ENCODE assay signal across 8 cellular contexts in the genomic region with DNA sequence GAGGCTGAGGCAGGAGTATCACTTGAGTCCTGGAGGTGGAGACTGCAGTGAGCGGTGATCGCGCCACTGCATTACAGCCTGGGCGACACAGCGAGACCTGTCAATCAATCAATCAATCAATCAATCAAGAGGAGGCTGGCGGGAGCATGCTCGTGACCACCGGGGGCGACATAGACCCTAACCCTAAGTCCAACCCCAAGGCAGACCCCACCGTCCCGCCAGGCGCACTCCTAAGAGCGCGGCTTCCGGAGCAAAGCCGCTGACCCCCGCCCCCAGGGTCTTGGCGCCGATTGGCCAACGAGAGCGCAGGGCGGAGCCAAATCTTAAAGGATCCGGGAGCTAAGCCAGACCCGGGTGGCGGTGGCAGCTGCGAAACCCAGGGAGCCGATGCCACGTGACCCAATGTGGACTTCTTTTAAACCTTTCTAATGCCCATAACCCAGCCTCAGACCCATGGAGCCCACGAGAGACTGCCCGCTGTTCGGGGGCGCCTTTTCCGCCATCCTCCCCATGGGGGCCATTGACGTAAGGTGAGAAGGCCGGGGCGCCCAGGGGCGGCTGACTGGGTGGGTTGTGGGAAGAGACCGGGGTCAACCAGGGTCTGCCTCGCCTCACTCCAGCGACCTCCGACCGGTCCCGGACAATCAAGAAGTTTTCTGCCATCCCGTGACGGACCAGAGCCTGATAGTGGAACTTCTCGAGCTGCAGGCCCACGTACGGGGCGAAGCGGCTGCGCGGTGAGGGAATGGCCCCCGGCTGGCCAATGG. TPM values are rescaled to one million over a fixed set of nuclear protein-coding genes. Genes with fewer than 3 reads are reported as not detected.
A peak's percentile ranks its signal among the peaks of the same experiment; 100 is the strongest.
DNase-seq lines count a peak whose midpoint lies in the region; ATAC-seq and TF ChIP-seq lines count a peak whose summit lies in the region.

A gene with protein sequence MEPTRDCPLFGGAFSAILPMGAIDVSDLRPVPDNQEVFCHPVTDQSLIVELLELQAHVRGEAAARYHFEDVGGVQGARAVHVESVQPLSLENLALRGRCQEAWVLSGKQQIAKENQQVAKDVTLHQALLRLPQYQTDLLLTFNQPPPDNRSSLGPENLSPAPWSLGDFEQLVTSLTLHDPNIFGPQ (plus strand): TSS at position 335 of the 767 bp plus-strand sequence. CDS start 119 bp downstream, at position 454.

- H3K36me3 Mint-ChIP-seq in activated CD4-positive, alpha-beta T cell treated with anti-CD3 and anti-CD28 coated beads, Interleukin-2, amount 10 ng/mL, durations not matched to agents 24 days and 14 days (ENCODE audit: low read depth) = peaks cover 6% of the 10 kb centered on the region

- intact Hi-C loops in activated CD4-positive, alpha-beta T cell treated with anti-CD3 and anti-CD28 coated beads, Interleukin-2, amount 10 ng/mL, durations not matched to agents 24 days and 14 days (cut with micrococcal nuclease) = loop anchor here (1.0 to 10.0 kb wide), 4 partner anchors 39 to 354 kb away; a partner anchor contains a TSS

- H3K4me3 Mint-ChIP-seq in activated CD4-positive, alpha-beta T cell treated with anti-CD3 and anti-CD28 coated beads, Interleukin-2, amount 10 ng/mL, durations not matched to agents 24 days and 14 days = peak within 1 kb of the TSS; percentile 99

- peak within 1 kb of the TSS; percentile 95 to 96 for H3K27ac ChIP-seq in coronary artery

- peak within 1 kb of the TSS; percentile 96 for H3K27ac Mint-ChIP-seq in activated CD4-positive, alpha-beta T cell treated with anti-CD3 and anti-CD28 coated beads, Interleukin-2, amount 10 ng/mL, durations not matched to agents 24 days and 14 days

- H3K4me1 Mint-ChIP-seq in activated CD4-positive, alpha-beta T cell treated with anti-CD3 and anti-CD28 coated beads, Interleukin-2, amount 10 ng/mL, durations not matched to agents 24 days and 14 days = peaks cover 37% of the 10 kb centered on the region

- H3K4me3 ChIP-seq in coronary artery = peak within 1 kb of the TSS; percentile 82

- ATAC-seq in GM18907 (IDR thresholded peaks at IDR 0.05; ENCODE audit: unreplicated experiment) = peak; percentile 80
- ATAC-seq in HG03280 (IDR thresholded peaks at IDR 0.05; ENCODE audit: unreplicated experiment) = peak; percentile 87

- H3K27me3 Mint-ChIP-seq in activated CD4-positive, alpha-beta T cell treated with anti-CD3 and anti-CD28 coated beads, Interleukin-2, amount 10 ng/mL, durations not matched to agents 24 days and 14 days = no peaks in the 10 kb centered on the region

- no peaks in the 10 kb centered on the region for H3K9me3 Mint-ChIP-seq in activated CD4-positive, alpha-beta T cell treated with anti-CD3 and anti-CD28 coated beads, Interleukin-2, amount 10 ng/mL, durations not matched to agents 24 days and 14 days

- DNase-seq in AG08396 (ENCODE audit: low spot score) (peak; percentile 97), NCI-H510A (lab: John Stamatoyannopoulos, UW) (peak; percentile 84), coronary artery (ENCODE audit: low spot score) (peak; percentile 91), left kidney (ENCODE audit: low read depth, low spot score) (peak; percentile 96)
- peak; percentile 97 for DNase-seq in activated CD4-positive, alpha-beta T cell treated with anti-CD3 and anti-CD28 coated beads, Interleukin-2, amount 10 ng/mL, durations not matched to agents 24 days and 14 days
- DNase-seq in stimulated activated CD4-positive, alpha-beta T cell treated with anti-CD3 and anti-CD28 coated beads, Interleukin-1b, Interleukin-23, amount 100 ng/mL, for 48 hours = peak; percentile 80

- TF ChIP-seq CTCF in coronary artery (IDR thresholded peaks at IDR 0.05) = no peak

RNA-seq across cellular contexts. Expression of the gene that starts here (rescaled TPM):
- 57.5 and 66.3 TPM in 2 replicates for total RNA-seq in activated CD4-positive, alpha-beta T cell treated with anti-CD3 and anti-CD28 coated beads, Interleukin-2, amount 10 ng/mL, durations not matched to agents 24 days and 14 days

Comparison
In these comparisons a context has a peak if more than half of its experiments do, and no peak if none do; other contexts are left out.
1. Peak in every context shown above with its lines: DNase-seq, ATAC-seq, H3K4me3 ChIP-seq and H3K27ac ChIP-seq.